Comparison of ENCODE assay signal across 30 cellular contexts in genomic region chr12:50992814-50993213, GRCh38. TPM values are rescaled to one million over a fixed set of nuclear protein-coding genes. Genes with fewer than 3 reads are reported as not detected.
A peak's percentile ranks its signal among the peaks of the same experiment; 100 is the strongest.
DNase-seq lines count a peak whose midpoint lies in the region; ATAC-seq, FAIRE-seq and TF ChIP-seq lines count a peak whose summit lies in the region.
"Had no signal": no experiment of that assay in that cellular context is flagged by ENCODE, and none has a peak within 500 bp of the region (broad histone marks: within the 10 kb centered on the region; RNA-seq: fewer than 3 reads in every experiment).

No MANE protein-coding gene starts in this region.

- DNase-seq in right lobe of liver, result no peak
- no peak for DNase-seq in HepG2 (ENCODE audit: low spot score)
- peak; percentile 42 for DNase-seq in fibroblast of gingiva (ENCODE audit: low read depth)
- DNase-seq in lower lobe of right lung, result no peak
- no peak for DNase-seq in smooth muscle cell (lab: John Stamatoyannopoulos, UW; ENCODE audit: unreplicated experiment)
- DNase-seq in HCEC 1CT, result no peak
- DNase-seq in SIG-M5 treated with dmso at 0.1 percent for 504 hours (lab: John Stamatoyannopoulos, UW; ENCODE audit: unreplicated experiment), result no peak
- DNase-seq: activated B cell treated with CpG ODN at 0.5 μM for 24 hours; activated CD4-positive, alpha-beta T cell treated with anti-CD3 and anti-CD28 coated beads, Interleukin-2, amount 50 U/mL, for 48 hours; activated CD8-positive, alpha-beta memory T cell treated with anti-CD3 and anti-CD28 coated beads, Interleukin-2, amount 50 U/mL, for 4 hours; Calu3; cerebellar nuclear complex; foreskin melanocyte; NCI-H1048; NCI-H1694 treated with DMSO at 0.1 percent for 48 hours; NCI-H69; stimulated activated CD4-positive, alpha-beta T cell treated with anti-CD3 and anti-CD28 coated beads, Interleukin-2, amount 100 ng/mL, for 48 hours; SW 1271 had no signal

- no peak overlapping the region for H3K27ac ChIP-seq in right lobe of liver
- H3K27ac ChIP-seq in HepG2 (ENCODE audit: extremely low read length, insufficient read depth, low read length), result no peak overlapping the region
- H3K27ac ChIP-seq in lower lobe of right lung, result no peak overlapping the region
- no peak overlapping the region for H3K27ac ChIP-seq in smooth muscle cell (ENCODE audit: low read depth)
- H3K27ac ChIP-seq: ascending aorta had no signal

- H3K36me3 ChIP-seq in right lobe of liver, result peaks cover 8 to 71% (median 32%) of the 10 kb centered on the region in 4 donors
- H3K36me3 ChIP-seq in HepG2 (replicated peaks in 1 of 2; ENCODE audit: control insufficient read depth in 1 of 2, insufficient read depth in 2 of 2, low read length in 2 of 2), result peaks cover 29 to 70% of the 10 kb centered on the region in 2 experiments
- H3K36me3 ChIP-seq in lower lobe of right lung, result peaks cover 87% of the 10 kb centered on the region
- peaks cover 12% of the 10 kb centered on the region for H3K36me3 ChIP-seq in smooth muscle cell (ENCODE audit: low read depth)

- no peaks in the 10 kb centered on the region for H3K4me1 ChIP-seq in right lobe of liver
- peaks cover 3% of the 10 kb centered on the region; the same call in 1 of the 2 replicates for H3K4me1 ChIP-seq in HepG2 (ENCODE audit: insufficient read depth, low read length)
- H3K4me1 ChIP-seq in lower lobe of right lung, result no peaks in the 10 kb centered on the region
- no peaks in the 10 kb centered on the region for H3K4me1 ChIP-seq in smooth muscle cell (ENCODE audit: low read depth)
- H3K4me1 ChIP-seq: ascending aorta, HAP-1 had no signal

- no peak overlapping the region for H3K4me2 ChIP-seq in HepG2 (ENCODE audit: low read depth, low read length)
- H3K4me2 ChIP-seq in smooth muscle cell, result no peak overlapping the region

- FAIRE-seq in HepG2 (lab: Jason Lieb, UNC), result no peak

- no TSS peak for BruUV-seq in HepG2 (replicated peaks; lab: Mats Ljungman, UMichigan)

- H3K9me3 ChIP-seq in right lobe of liver (no peaks in the 10 kb centered on the region), HepG2 (ENCODE audit: low read length) (no peaks in the 10 kb centered on the region), lower lobe of right lung (no peaks in the 10 kb centered on the region), smooth muscle cell (replicated peaks; ENCODE audit: low read depth) (no peaks in the 10 kb centered on the region)
- H3K9me3 ChIP-seq: ascending aorta, HAP-1 had no signal

- H4K20me1 ChIP-seq in HepG2 (ENCODE audit: insufficient read depth, low read length) (no peaks in the 10 kb centered on the region), smooth muscle cell (ENCODE audit: low read depth) (no peaks in the 10 kb centered on the region)

- H3K4me3 ChIP-seq in right lobe of liver (no peak overlapping the region), HepG2 (replicated peaks in 1 of 3; ENCODE audit: insufficient read depth in 1 of 3, low read depth in 2 of 3, low read length in 3 of 3) (no peak overlapping the region), lower lobe of right lung (no peak overlapping the region), smooth muscle cell (no peak overlapping the region)
- H3K4me3 ChIP-seq: ascending aorta, HAP-1, lung had no signal

- 29% methylated on average over 2 of the region's 2 CpGs for WGBS in right lobe of liver (ENCODE audit: insufficient coverage, low coverage, low lambda C conversion rate, missing lambda C conversion rate)
- 49% methylated on average over 2 of the region's 2 CpGs for WGBS in HepG2 (ENCODE audit: low lambda C conversion rate)
- WGBS in smooth muscle cell (ENCODE audit: low lambda C conversion rate), result 46% methylated on average over 2 of the region's 2 CpGs

- no peak overlapping the region for H3K9ac ChIP-seq in HepG2 (ENCODE audit: insufficient read depth, low read depth, low read length)
- no peak overlapping the region for H3K9ac ChIP-seq in smooth muscle cell (ENCODE audit: low read depth)

- H3K79me2 ChIP-seq in HepG2 (ENCODE audit: insufficient read depth, low read length), result no peaks in the 10 kb centered on the region
- H3K79me2 ChIP-seq in smooth muscle cell (ENCODE audit: low read depth), result no peaks in the 10 kb centered on the region

- no peak for TF ChIP-seq EP300 in HepG2 (IDR thresholded peaks at IDR 0.05; ENCODE audit: low read depth in 2 of 2, low read length in 2 of 2)
- TF ChIP-seq EP300 in HepG2 (CRISPR knock-in tag; IDR thresholded peaks at IDR 0.05; ENCODE audit: borderline replicate concordance), result no peak

- POLR2A ChIA-PET in HepG2 (lab: Yijun Ruan, JAX), result no interaction called here

- no peak overlapping the region for H2AFZ ChIP-seq in HepG2 (ENCODE audit: low read length)
- no peak overlapping the region for H2AFZ ChIP-seq in smooth muscle cell (ENCODE audit: low read depth)

- in situ Hi-C loops in HepG2 (cut with HindIII; ENCODE audit: extremely low pct_ligation_motif_present, low pct_unique_long_range_greater_than_20kb), result no loop called here

- intact Hi-C loops in right lobe of liver (cut with DNase I) (no loop called here), HepG2 (cut with micrococcal nuclease; ENCODE audit: unreplicated experiment) (no loop called here), lower lobe of right lung (cut with DNase I) (no loop called here)

- TF ChIP-seq POLR2A in right lobe of liver (IDR thresholded peaks at IDR 0.05), result no peak
- no peak for TF ChIP-seq POLR2A in HepG2 (IDR thresholded peaks at IDR 0.05; ENCODE audit: insufficient read depth in 1 of 2, low read depth in 2 of 2, low read length in 2 of 2)

- ATAC-seq in right lobe of liver (peak; percentile 33 to 51 (median 50)), HepG2 (no peak), lower lobe of right lung (peak; percentile 9 to 21), HG03025 (IDR thresholded peaks at IDR 0.05; ENCODE audit: low FRiP score, unreplicated experiment) (no peak)
- ATAC-seq: activated T-helper 17 cell treated with anti-CD3 and anti-CD28 coated beads, Interleukin-2, amount 50 U/mL, for 72 hours; stimulated activated memory B cell treated with anti-CD40 and anti-IgM and Interleukin-4, amounts not matched to agents 10 μg/mL and 1 μg/mL and 100 μg/mL, for 72 hours had no signal

- peaks cover 20% of the 10 kb centered on the region for H3F3A ChIP-seq in smooth muscle cell (ENCODE audit: low read depth)

- no peak for TF ChIP-seq RAD21 in HepG2 (CRISPR knock-in tag; IDR thresholded peaks at IDR 0.05)

- TF ChIP-seq CTCF in right lobe of liver (IDR thresholded peaks at IDR 0.05) (no peak), HepG2 (CRISPR knock-in tag; IDR thresholded peaks at IDR 0.05) (no peak), lower lobe of right lung (IDR thresholded peaks at IDR 0.05) (no peak), smooth muscle cell (IDR thresholded peaks at IDR 0.05; ENCODE audit: borderline replicate concordance, insufficient read depth, poor library complexity, severe bottlenecking) (no peak)

- H3K27me3 ChIP-seq in right lobe of liver, result no peaks in the 10 kb centered on the region
- H3K27me3 ChIP-seq in HepG2 (ENCODE audit: control insufficient read depth in 1 of 2, insufficient read depth in 2 of 2, low read length in 2 of 2), result no peaks in the 10 kb centered on the region
- H3K27me3 ChIP-seq in lower lobe of right lung (ENCODE audit: low read depth), result no peaks in the 10 kb centered on the region
- no peaks in the 10 kb centered on the region for H3K27me3 ChIP-seq in smooth muscle cell (ENCODE audit: low read depth)
- H3K27me3 ChIP-seq: ascending aorta had no signal

- CTCF ChIA-PET in HepG2 (lab: Yijun Ruan, JAX; ENCODE audit: low intra/inter-chr PET ratio, low total read pairs), result no interaction called here

RNA-seq across cellular contexts. Expression of gene SLC11A2, which starts 33.4 kb away (rescaled TPM):
- total RNA-seq in right lobe of liver, result 10 to 100 TPM; 27.8 to 51.6 (median 34.2) TPM
- 46.0 and 71.7 TPM in 2 replicates for total RNA-seq in HepG2 (2016; rRNA removed; fragmentation: Illumina TruSeq; extraction: Trizol)
- 12.8 and 15.2 TPM in 2 replicates for total RNA-seq in HepG2 (2016; cell fraction: cytosol; rRNA removed; fragmentation: Illumina TruSeq; extraction: Trizol; ENCODE audit: low read depth)
- 46.0 and 72.7 TPM in 2 replicates for total RNA-seq in HepG2 (2016; cell fraction: insoluble cytoplasmic fraction; rRNA removed; fragmentation: Illumina TruSeq; extraction: Trizol)
- total RNA-seq in HepG2 (2016; cell fraction: membrane; rRNA removed; fragmentation: Illumina TruSeq; extraction: Trizol), result 27.2 and 30.1 TPM in 2 replicates
- 88.4 and 99.6 TPM in 2 replicates for total RNA-seq in HepG2 (2016; cell fraction: nucleus; rRNA removed; fragmentation: Illumina TruSeq; extraction: Trizol)
- 69.0 and 77.0 TPM in 2 replicates for polyA plus RNA-seq in HepG2 (2011; rRNA removed)
- 49.4 and 74.9 TPM in 2 replicates for polyA plus RNA-seq in HepG2 (2011; cell fraction: cytosol; rRNA removed)
- polyA plus RNA-seq in HepG2 (2011; cell fraction: nucleus; rRNA removed), result 104 and 109 TPM in 2 replicates
- polyA plus RNA-seq in HepG2 (2012), result 45.2 and 67.1 TPM in 2 replicates
- polyA plus RNA-seq in HepG2 (2016; cell fraction: cytosol; fragmentation: Illumina TruSeq; extraction: Trizol; ENCODE audit: low read depth), result 4.6 and 4.8 TPM in 2 replicates
- 28.1 and 31.7 TPM in 2 replicates for polyA plus RNA-seq in HepG2 (2016; cell fraction: insoluble cytoplasmic fraction; fragmentation: Illumina TruSeq; extraction: Trizol; ENCODE audit: low read depth)
- polyA plus RNA-seq in HepG2 (2016; cell fraction: membrane; fragmentation: Illumina TruSeq; extraction: Trizol; ENCODE audit: low read depth), result 11.2 and 12.2 TPM in 2 replicates
- polyA plus RNA-seq in HepG2 (2016; cell fraction: nucleus; fragmentation: Illumina TruSeq; extraction: Trizol; ENCODE audit: insufficient read depth, low read depth), result 95.3 and 96.3 TPM in 2 replicates
- polyA minus RNA-seq in HepG2 (2011; rRNA and poly(A)+ RNA removed; ENCODE audit: low replicate concordance), result 122 and 227 TPM in 2 replicates
- 58.3 and 68.0 TPM in 2 replicates for polyA minus RNA-seq in HepG2 (2011; cell fraction: cytosol; rRNA and poly(A)+ RNA removed)
- polyA minus RNA-seq in HepG2 (2011; cell fraction: nucleus; rRNA and poly(A)+ RNA removed), result 136 and 147 TPM in 2 replicates
- 102 TPM for total RNA-seq in lower lobe of right lung
- 31.3 and 52.9 TPM in 2 replicates for total RNA-seq in smooth muscle cell
- 22.9 and 26.5 TPM in 2 replicates for polyA plus RNA-seq in smooth muscle cell

RNA-seq across cellular contexts. Expression of gene HIGD1C, which starts 40.5 kb away (rescaled TPM):
- not detected for total RNA-seq in right lobe of liver
- not detected in 2 replicates for total RNA-seq in HepG2 (2016; rRNA removed; fragmentation: Illumina TruSeq; extraction: Trizol)
- not detected in 2 replicates for total RNA-seq in HepG2 (2016; cell fraction: cytosol; rRNA removed; fragmentation: Illumina TruSeq; extraction: Trizol; ENCODE audit: low read depth)
- not detected in 2 replicates for total RNA-seq in HepG2 (2016; cell fraction: insoluble cytoplasmic fraction; rRNA removed; fragmentation: Illumina TruSeq; extraction: Trizol)
- not detected in 2 replicates for total RNA-seq in HepG2 (2016; cell fraction: membrane; rRNA removed; fragmentation: Illumina TruSeq; extraction: Trizol)
- not detected in 2 replicates for total RNA-seq in HepG2 (2016; cell fraction: nucleus; rRNA removed; fragmentation: Illumina TruSeq; extraction: Trizol)
- not detected in 2 replicates for polyA plus RNA-seq in HepG2 (2011; rRNA removed)
- polyA plus RNA-seq in HepG2 (2011; cell fraction: cytosol; rRNA removed), result not detected in 2 replicates
- polyA plus RNA-seq in HepG2 (2011; cell fraction: nucleus; rRNA removed), result not detected in 2 replicates
- not detected in 2 replicates for polyA plus RNA-seq in HepG2 (2012)
- not detected in 2 replicates for polyA plus RNA-seq in HepG2 (2016; cell fraction: cytosol; fragmentation: Illumina TruSeq; extraction: Trizol; ENCODE audit: low read depth)
- not detected in 2 replicates for polyA plus RNA-seq in HepG2 (2016; cell fraction: insoluble cytoplasmic fraction; fragmentation: Illumina TruSeq; extraction: Trizol; ENCODE audit: low read depth)
- not detected in 2 replicates for polyA plus RNA-seq in HepG2 (2016; cell fraction: membrane; fragmentation: Illumina TruSeq; extraction: Trizol; ENCODE audit: low read depth)
- polyA plus RNA-seq in HepG2 (2016; cell fraction: nucleus; fragmentation: Illumina TruSeq; extraction: Trizol; ENCODE audit: insufficient read depth, low read depth), result not detected in 2 replicates
- not detected in 2 replicates for polyA minus RNA-seq in HepG2 (2011; rRNA and poly(A)+ RNA removed; ENCODE audit: low replicate concordance)
- polyA minus RNA-seq in HepG2 (2011; cell fraction: cytosol; rRNA and poly(A)+ RNA removed), result not detected in 2 replicates
- not detected in 2 replicates for polyA minus RNA-seq in HepG2 (2011; cell fraction: nucleus; rRNA and poly(A)+ RNA removed)
- not detected for total RNA-seq in lower lobe of right lung
- not detected in 2 replicates for total RNA-seq in smooth muscle cell
- polyA plus RNA-seq in smooth muscle cell, result not detected in 2 replicates
- total RNA-seq: activated B cell treated with CpG ODN at 0.5 μM for 24 hours; activated T-helper 17 cell treated with anti-CD3 and anti-CD28 coated beads, Interleukin-2, amount 50 U/mL, for 72 hours; ascending aorta; Calu3; epithelial cell of proximal tubule; LHCN-M2; lung; progenitor cell of endocrine pancreas; temporal lobe had no signal
- polyA plus RNA-seq: AG04450, CD14-positive monocyte, lung had no signal

RNA-seq across cellular contexts. Expression of gene LETMD1, which starts 55.3 kb away (rescaled TPM):
- total RNA-seq in right lobe of liver (10 to 100 TPM; 22.1 to 35.6 (median 30.4) TPM), HepG2 (2016; rRNA removed; fragmentation: Illumina TruSeq; extraction: Trizol) (31.3 and 43.3 TPM in 2 replicates), lower lobe of right lung (69.6 TPM), smooth muscle cell (32.9 and 45.4 TPM in 2 replicates)
- total RNA-seq in HepG2 (2016; cell fraction: cytosol; rRNA removed; fragmentation: Illumina TruSeq; extraction: Trizol; ENCODE audit: low read depth), result 38.9 and 41.9 TPM in 2 replicates
- 30.1 and 43.5 TPM in 2 replicates for total RNA-seq in HepG2 (2016; cell fraction: insoluble cytoplasmic fraction; rRNA removed; fragmentation: Illumina TruSeq; extraction: Trizol)
- 40.9 and 47.5 TPM in 2 replicates for total RNA-seq in HepG2 (2016; cell fraction: membrane; rRNA removed; fragmentation: Illumina TruSeq; extraction: Trizol)
- total RNA-seq in HepG2 (2016; cell fraction: nucleus; rRNA removed; fragmentation: Illumina TruSeq; extraction: Trizol), result 60.1 and 72.7 TPM in 2 replicates
- polyA plus RNA-seq in HepG2 (2011; rRNA removed) (81.5 and 87.7 TPM in 2 replicates), smooth muscle cell (8.9 and 10.8 TPM in 2 replicates)
- polyA plus RNA-seq in HepG2 (2011; cell fraction: cytosol; rRNA removed), result 67.1 and 81.9 TPM in 2 replicates
- 87.7 and 105 TPM in 2 replicates for polyA plus RNA-seq in HepG2 (2011; cell fraction: nucleus; rRNA removed)
- 69.6 and 72.9 TPM in 2 replicates for polyA plus RNA-seq in HepG2 (2012)
- 16.7 and 17.0 TPM in 2 replicates for polyA plus RNA-seq in HepG2 (2016; cell fraction: cytosol; fragmentation: Illumina TruSeq; extraction: Trizol; ENCODE audit: low read depth)
- polyA plus RNA-seq in HepG2 (2016; cell fraction: insoluble cytoplasmic fraction; fragmentation: Illumina TruSeq; extraction: Trizol; ENCODE audit: low read depth), result 35.1 and 35.4 TPM in 2 replicates
- polyA plus RNA-seq in HepG2 (2016; cell fraction: membrane; fragmentation: Illumina TruSeq; extraction: Trizol; ENCODE audit: low read depth), result 34.3 and 34.9 TPM in 2 replicates
- 140 and 146 TPM in 2 replicates for polyA plus RNA-seq in HepG2 (2016; cell fraction: nucleus; fragmentation: Illumina TruSeq; extraction: Trizol; ENCODE audit: insufficient read depth, low read depth)
- polyA minus RNA-seq in HepG2 (2011; rRNA and poly(A)+ RNA removed; ENCODE audit: low replicate concordance), result 91.2 and 186 TPM in 2 replicates
- 27.8 and 37.3 TPM in 2 replicates for polyA minus RNA-seq in HepG2 (2011; cell fraction: cytosol; rRNA and poly(A)+ RNA removed)
- polyA minus RNA-seq in HepG2 (2011; cell fraction: nucleus; rRNA and poly(A)+ RNA removed), result 53.9 and 66.5 TPM in 2 replicates

Comparison
In these comparisons a context has a peak if more than half of its experiments do, and no peak if none do; other contexts are left out.
1. ATAC-seq: peak in right lobe of liver (4 of 4) and lower lobe of right lung (2 of 2); none in HepG2 (single experiment) and HG03025 (single experiment).